Comparison of ENCODE assay signal across 30 cellular contexts in genomic region chr12:954736-955135, GRCh38.
"Had no signal": no experiment of that assay in that cellular context is flagged by ENCODE, and none has a peak within 500 bp of the region (broad histone marks: within the 10 kb centered on the region; RNA-seq: fewer than 3 reads in every experiment).

No MANE protein-coding gene starts in this region.

- H3K27me3 ChIP-seq: body of pancreas, gastroesophageal sphincter, sigmoid colon, uterus had no signal

- H3K79me2 ChIP-seq: parathyroid adenoma had no signal

- H3K4me1 ChIP-seq: body of pancreas, parathyroid adenoma, psoas muscle, uterus had no signal

- H3K27ac ChIP-seq: body of pancreas, gastroesophageal sphincter, parathyroid adenoma, psoas muscle, sigmoid colon, uterus had no signal

- DNase-seq: activated CD4-positive, alpha-beta memory T cell treated with anti-CD3 and anti-CD28 coated beads, Interleukin-2, amount 10 ng/mL, durations not matched to agents 7 days and 5 days; activated CD4-positive, alpha-beta T cell treated with anti-CD3 and anti-CD28 coated beads for 1 hour; activated CD4-positive, alpha-beta T cell treated with anti-CD3 and anti-CD28 coated beads, Interleukin-2, amount 10 ng/mL, durations not matched to agents 7 days and 5 days; activated CD8-positive, alpha-beta memory T cell treated with anti-CD3 and anti-CD28 coated beads, Interleukin-2, amount 50 U/mL, for 48 hours; activated naive CD8-positive, alpha-beta T cell treated with anti-CD3 and anti-CD28 coated beads, Interleukin-2, amount 50 U/mL, for 24 hours; activated T-cell treated with anti-CD3 and anti-CD28 coated beads, Interleukin-2, amount 50 U/mL, for 24 hours; body of pancreas; effector CD8-positive, alpha-beta T cell; hippocampal formation; kidney; left colon; naive thymus-derived CD4-positive, alpha-beta T cell; psoas muscle; sigmoid colon; stimulated activated CD4-positive, alpha-beta T cell treated with anti-CD3 and anti-CD28 coated beads, Interleukin-1b, Interleukin-23, amount 100 ng/mL, for 48 hours; stimulated activated CD4-positive, alpha-beta T cell treated with anti-CD3 and anti-CD28 coated beads, Interleukin-4, amount 100 ng/mL, for 4 hours; stimulated activated CD8-positive, alpha-beta memory T cell treated with anti-CD3 and anti-CD28 coated beads, Interleukin-4, amount 100 ng/mL, for 48 hours; stimulated activated naive CD8-positive, alpha-beta T cell treated with anti-CD3 and anti-CD28 coated beads, Interleukin-15, amount 100 ng/mL, for 72 hours; substantia nigra; T-helper 9 cell; uterus had no signal

- H3K9me3 ChIP-seq: body of pancreas, gastroesophageal sphincter, psoas muscle, sigmoid colon, uterus had no signal

- H3K4me1 Mint-ChIP-seq: activated naive CD4-positive, alpha-beta T cell treated with anti-CD3 and anti-CD28 coated beads, Interleukin-2, amount 50 U/mL, for 24 hours; mesothelial cell of epicardium; stimulated activated naive CD8-positive, alpha-beta T cell treated with anti-CD3 and anti-CD28 coated beads, Interleukin-15, amount 100 ng/mL, for 72 hours had no signal

- H3K4me3 ChIP-seq: body of pancreas, gastroesophageal sphincter, psoas muscle, sigmoid colon, smooth muscle cell, uterus had no signal

- ATAC-seq: activated naive CD8-positive, alpha-beta T cell treated with anti-CD3 and anti-CD28 coated beads, Interleukin-2, amount 50 U/mL, for 24 hours; activated T-helper 17 cell treated with anti-CD3 and anti-CD28 coated beads, Interleukin-2, amount 50 U/mL, for 72 hours; body of pancreas; gastroesophageal sphincter; left colon; naive thymus-derived CD4-positive, alpha-beta T cell; psoas muscle; stimulated activated memory B cell treated with anti-CD40 and anti-IgM and Interleukin-4, amounts not matched to agents 10 μg/mL and 1 μg/mL and 100 μg/mL, for 72 hours; stimulated activated naive CD8-positive, alpha-beta T cell treated with anti-CD3 and anti-CD28 coated beads, Interleukin-15, amount 100 ng/mL, for 72 hours; WTC11 had no signal

- H3K27ac Mint-ChIP-seq: activated CD4-positive, alpha-beta memory T cell treated with anti-CD3 and anti-CD28 coated beads, Interleukin-2, amount 10 ng/mL, durations not matched to agents 7 days and 5 days; activated CD4-positive, alpha-beta T cell treated with anti-CD3 and anti-CD28 coated beads, Interleukin-2, amount 10 ng/mL, durations not matched to agents 7 days and 5 days; activated naive CD4-positive, alpha-beta T cell treated with anti-CD3 and anti-CD28 coated beads, Interleukin-2, amount 50 U/mL, for 24 hours; activated naive CD8-positive, alpha-beta T cell treated with anti-CD3 and anti-CD28 coated beads, Interleukin-2, amount 50 U/mL, for 24 hours; activated T-cell treated with anti-CD3 and anti-CD28 coated beads, Interleukin-2, amount 50 U/mL, for 24 hours; activated T-helper 17 cell treated with anti-CD3 and anti-CD28 coated beads, Interleukin-2, amount 50 U/mL, for 72 hours; mesothelial cell of epicardium; naive thymus-derived CD4-positive, alpha-beta T cell; stimulated activated memory B cell treated with anti-CD40 and anti-IgM and Interleukin-4, amounts not matched to agents 10 μg/mL and 1 μg/mL and 100 μg/mL, for 72 hours; stimulated activated naive CD8-positive, alpha-beta T cell treated with anti-CD3 and anti-CD28 coated beads, Interleukin-15, amount 100 ng/mL, for 72 hours; type B pancreatic cell; WTC11 had no signal

- H3K4me3 Mint-ChIP-seq: activated CD4-positive, alpha-beta memory T cell treated with anti-CD3 and anti-CD28 coated beads, Interleukin-2, amount 10 ng/mL, durations not matched to agents 7 days and 5 days; activated CD4-positive, alpha-beta T cell treated with anti-CD3 and anti-CD28 coated beads, Interleukin-2, amount 10 ng/mL, durations not matched to agents 7 days and 5 days; activated naive CD4-positive, alpha-beta T cell treated with anti-CD3 and anti-CD28 coated beads, Interleukin-2, amount 50 U/mL, for 24 hours; activated naive CD8-positive, alpha-beta T cell treated with anti-CD3 and anti-CD28 coated beads, Interleukin-2, amount 50 U/mL, for 24 hours; activated T-cell treated with anti-CD3 and anti-CD28 coated beads, Interleukin-2, amount 50 U/mL, for 24 hours; activated T-helper 17 cell treated with anti-CD3 and anti-CD28 coated beads, Interleukin-2, amount 50 U/mL, for 72 hours; mesothelial cell of epicardium; naive thymus-derived CD4-positive, alpha-beta T cell; stimulated activated memory B cell treated with anti-CD40 and anti-IgM and Interleukin-4, amounts not matched to agents 10 μg/mL and 1 μg/mL and 100 μg/mL, for 72 hours; stimulated activated naive CD8-positive, alpha-beta T cell treated with anti-CD3 and anti-CD28 coated beads, Interleukin-15, amount 100 ng/mL, for 72 hours; type B pancreatic cell; WTC11 had no signal

- H3K4me2 ChIP-seq: smooth muscle cell had no signal

- H3K9ac ChIP-seq: parathyroid adenoma had no signal

- H3K9me3 Mint-ChIP-seq: activated CD4-positive, alpha-beta memory T cell treated with anti-CD3 and anti-CD28 coated beads, Interleukin-2, amount 10 ng/mL, durations not matched to agents 7 days and 5 days; activated CD4-positive, alpha-beta T cell treated with anti-CD3 and anti-CD28 coated beads, Interleukin-2, amount 10 ng/mL, durations not matched to agents 7 days and 5 days; activated naive CD4-positive, alpha-beta T cell treated with anti-CD3 and anti-CD28 coated beads, Interleukin-2, amount 50 U/mL, for 24 hours; activated naive CD8-positive, alpha-beta T cell treated with anti-CD3 and anti-CD28 coated beads, Interleukin-2, amount 50 U/mL, for 24 hours; activated T-cell treated with anti-CD3 and anti-CD28 coated beads, Interleukin-2, amount 50 U/mL, for 24 hours; activated T-helper 17 cell treated with anti-CD3 and anti-CD28 coated beads, Interleukin-2, amount 50 U/mL, for 72 hours; mesothelial cell of epicardium; naive thymus-derived CD4-positive, alpha-beta T cell; stimulated activated memory B cell treated with anti-CD40 and anti-IgM and Interleukin-4, amounts not matched to agents 10 μg/mL and 1 μg/mL and 100 μg/mL, for 72 hours; stimulated activated naive CD8-positive, alpha-beta T cell treated with anti-CD3 and anti-CD28 coated beads, Interleukin-15, amount 100 ng/mL, for 72 hours; type B pancreatic cell; WTC11 had no signal

- H3K36me3 ChIP-seq: gastroesophageal sphincter, sigmoid colon, uterus had no signal

- H3K36me3 Mint-ChIP-seq: activated naive CD4-positive, alpha-beta T cell treated with anti-CD3 and anti-CD28 coated beads, Interleukin-2, amount 50 U/mL, for 24 hours; mesothelial cell of epicardium; naive thymus-derived CD4-positive, alpha-beta T cell; stimulated activated memory B cell treated with anti-CD40 and anti-IgM and Interleukin-4, amounts not matched to agents 10 μg/mL and 1 μg/mL and 100 μg/mL, for 72 hours; type B pancreatic cell; WTC11 had no signal

- H2AFZ ChIP-seq: parathyroid adenoma had no signal

- H3K27me3 Mint-ChIP-seq: activated CD4-positive, alpha-beta T cell treated with anti-CD3 and anti-CD28 coated beads, Interleukin-2, amount 10 ng/mL, durations not matched to agents 7 days and 5 days; activated naive CD4-positive, alpha-beta T cell treated with anti-CD3 and anti-CD28 coated beads, Interleukin-2, amount 50 U/mL, for 24 hours; activated naive CD8-positive, alpha-beta T cell treated with anti-CD3 and anti-CD28 coated beads, Interleukin-2, amount 50 U/mL, for 24 hours; activated T-cell treated with anti-CD3 and anti-CD28 coated beads, Interleukin-2, amount 50 U/mL, for 24 hours; activated T-helper 17 cell treated with anti-CD3 and anti-CD28 coated beads, Interleukin-2, amount 50 U/mL, for 72 hours; stimulated activated memory B cell treated with anti-CD40 and anti-IgM and Interleukin-4, amounts not matched to agents 10 μg/mL and 1 μg/mL and 100 μg/mL, for 72 hours; stimulated activated naive CD8-positive, alpha-beta T cell treated with anti-CD3 and anti-CD28 coated beads, Interleukin-15, amount 100 ng/mL, for 72 hours; type B pancreatic cell had no signal
